ENCODE assay signal across 18 cellular contexts in genomic region chr6:169229611-169230321, GRCh38. TPM values are rescaled to one million over a fixed set of nuclear protein-coding genes. Genes with fewer than 3 reads are reported as not detected.
DNase-seq lines count a peak whose midpoint lies in the region; ATAC-seq, FAIRE-seq and TF ChIP-seq lines count a peak whose summit lies in the region.
"Had no signal": no experiment of that assay in that cellular context is flagged by ENCODE, and none has a peak within 500 bp of the region (broad histone marks: within the 10 kb centered on the region; RNA-seq: fewer than 3 reads in every experiment).

No MANE protein-coding gene starts in this region.

- H3K27ac ChIP-seq in astrocyte (ENCODE audit: low read depth, low read length), result no peak overlapping the region
- peak overlapping the region; percentile 13 for H3K27ac ChIP-seq in epithelial cell of prostate
- peak overlapping the region; percentile 59 for H3K27ac ChIP-seq in substantia nigra (ENCODE audit: low read depth, low read length, poor library complexity, severe bottlenecking)
- no peak overlapping the region for H3K27ac ChIP-seq in hepatocyte
- H3K27ac ChIP-seq: BLaER1, lower lobe of right lung had no signal

- H3K9me2 ChIP-seq in hepatocyte (replicated peaks; ENCODE audit: insufficient read depth), result no peaks in the 10 kb centered on the region

- H3K36me3 ChIP-seq in astrocyte (ENCODE audit: insufficient read depth, low read length) (peaks cover 37% of the 10 kb centered on the region), hepatocyte (replicated peaks; ENCODE audit: insufficient read depth, low read depth) (no peaks in the 10 kb centered on the region)
- H3K36me3 ChIP-seq: BLaER1, lower lobe of right lung had no signal

- FAIRE-seq in astrocyte (lab: Jason Lieb, UNC), result no peak

- peaks cover under 1% of the 10 kb centered on the region for H3K4me1 ChIP-seq in astrocyte (ENCODE audit: insufficient read depth, low read length)
- H3K4me1 ChIP-seq in hepatocyte (ENCODE audit: insufficient read depth), result no peaks in the 10 kb centered on the region
- H3K4me1 ChIP-seq: BLaER1, lower lobe of right lung had no signal

- peak overlapping the region; percentile 24 for H2AFZ ChIP-seq in astrocyte (ENCODE audit: low read depth, low read length)
- H2AFZ ChIP-seq in hepatocyte, result no peak overlapping the region

- no peak for ATAC-seq in GM21367 (IDR thresholded peaks at IDR 0.05; ENCODE audit: unreplicated experiment)
- ATAC-seq: lower lobe of right lung; stimulated activated naive CD8-positive, alpha-beta T cell treated with anti-CD3 and anti-CD28 coated beads, Interleukin-15, amount 100 ng/mL, for 72 hours had no signal

- H3K4me3 ChIP-seq in astrocyte (ENCODE audit: insufficient read depth, low read depth, low read length) (no peak overlapping the region), hepatocyte (no peak overlapping the region)
- H3K4me3 ChIP-seq: BLaER1, lower lobe of right lung had no signal

- peak overlapping the region; percentile 20 for H3K9ac ChIP-seq in astrocyte (ENCODE audit: low read length)
- H3K9ac ChIP-seq: BLaER1 had no signal

- 82% methylated on average over 13 of the region's 13 CpGs for WGBS in hepatocyte (ENCODE audit: low lambda C conversion rate, missing lambda C conversion rate)

- H3K79me2 ChIP-seq in astrocyte (ENCODE audit: insufficient read depth, low read length) (no peaks in the 10 kb centered on the region), hepatocyte (no peaks in the 10 kb centered on the region)

- H3K9me3 Mint-ChIP-seq in astrocyte (ENCODE audit: unreplicated experiment), result peaks cover 10% of the 10 kb centered on the region

- H3K4me1 Mint-ChIP-seq in astrocyte (ENCODE audit: low read depth, unreplicated experiment), result no peaks in the 10 kb centered on the region
- H3K4me1 Mint-ChIP-seq: activated naive CD8-positive, alpha-beta T cell treated with anti-CD3 and anti-CD28 coated beads, Interleukin-2, amount 10 ng/mL, durations not matched to agents 7 days and 5 days; stimulated activated naive CD8-positive, alpha-beta T cell treated with anti-CD3 and anti-CD28 coated beads, Interleukin-15, amount 100 ng/mL, for 72 hours had no signal

- H3K27me3 Mint-ChIP-seq in astrocyte (ENCODE audit: low read depth, unreplicated experiment), result no peaks in the 10 kb centered on the region
- H3K27me3 Mint-ChIP-seq: activated naive CD8-positive, alpha-beta T cell treated with anti-CD3 and anti-CD28 coated beads, Interleukin-2, amount 10 ng/mL, durations not matched to agents 7 days and 5 days had no signal

- peak; percentile 72 for DNase-seq in astrocyte (ENCODE audit: low read depth)
- DNase-seq in epithelial cell of prostate (ENCODE audit: low read depth, low spot score), result no peak
- peak; percentile 17 for DNase-seq in middle frontal gyrus (ENCODE audit: extremely low spot score, low spot score)
- DNase-seq in substantia nigra (lab: John Stamatoyannopoulos, UW), result peak in 20 of 49 donors; percentile 24 to 75 (median 45)
- no peak for DNase-seq in activated effector memory CD4-positive, alpha-beta T cell treated with anti-CD3 and anti-CD28 coated beads, Interleukin-2, amount 50 U/mL, for 16 hours
- no peak for DNase-seq in hepatocyte (ENCODE audit: low spot score)
- DNase-seq in SW 1271 (lab: John Stamatoyannopoulos, UW), result no peak
- DNase-seq: activated naive CD8-positive, alpha-beta T cell treated with anti-CD3 and anti-CD28 coated beads, Interleukin-2, amount 10 ng/mL, durations not matched to agents 7 days and 5 days; cortex of kidney; DMS79 treated with DMSO at 0.1 percent for 48 hours; lower lobe of right lung; NCI-H2081 treated with DMSO at 0.1 percent for 48 hours; NCI-H82; occipital lobe; stimulated activated naive CD8-positive, alpha-beta T cell treated with anti-CD3 and anti-CD28 coated beads, Interleukin-15, amount 100 ng/mL, for 72 hours; T-helper 1 cell had no signal

- H3K9me3 ChIP-seq in astrocyte (ENCODE audit: insufficient read depth, low read depth, low read length) (peaks cover 10% of the 10 kb centered on the region), hepatocyte (ENCODE audit: low read depth) (no peaks in the 10 kb centered on the region)
- H3K9me3 ChIP-seq: lower lobe of right lung had no signal

- H3K4me2 ChIP-seq in astrocyte (ENCODE audit: low read length), result peak overlapping the region; percentile 60
- no peak overlapping the region for H3K4me2 ChIP-seq in hepatocyte
- H3K4me2 ChIP-seq: BLaER1 had no signal

- H3K36me3 Mint-ChIP-seq in astrocyte (ENCODE audit: low read depth, unreplicated experiment), result peaks cover 68% of the 10 kb centered on the region

- H3K27ac Mint-ChIP-seq in astrocyte (ENCODE audit: unreplicated experiment), result no peak overlapping the region
- H3K27ac Mint-ChIP-seq: activated naive CD8-positive, alpha-beta T cell treated with anti-CD3 and anti-CD28 coated beads, Interleukin-2, amount 10 ng/mL, durations not matched to agents 7 days and 5 days; stimulated activated naive CD8-positive, alpha-beta T cell treated with anti-CD3 and anti-CD28 coated beads, Interleukin-15, amount 100 ng/mL, for 72 hours had no signal

- H4K20me1 ChIP-seq in astrocyte (ENCODE audit: insufficient read depth, low read length) (peaks cover 11% of the 10 kb centered on the region), hepatocyte (ENCODE audit: insufficient read depth, poor library complexity, severe bottlenecking) (no peaks in the 10 kb centered on the region)
- H4K20me1 ChIP-seq: BLaER1 had no signal

- no peak for TF ChIP-seq CTCF in astrocyte (IDR thresholded peaks at IDR 0.05; ENCODE audit: insufficient read depth, low read depth, low read length)
- TF ChIP-seq CTCF in hepatocyte (IDR thresholded peaks at IDR 0.05; ENCODE audit: poor library complexity), result no peak

- H3K27me3 ChIP-seq in astrocyte (ENCODE audit: insufficient read depth, low read length) (no peaks in the 10 kb centered on the region), hepatocyte (no peaks in the 10 kb centered on the region)
- H3K27me3 ChIP-seq: BLaER1 had no signal

- H3K4me3 Mint-ChIP-seq in astrocyte (ENCODE audit: unreplicated experiment), result no peak overlapping the region
- H3K4me3 Mint-ChIP-seq: activated naive CD8-positive, alpha-beta T cell treated with anti-CD3 and anti-CD28 coated beads, Interleukin-2, amount 10 ng/mL, durations not matched to agents 7 days and 5 days; stimulated activated naive CD8-positive, alpha-beta T cell treated with anti-CD3 and anti-CD28 coated beads, Interleukin-15, amount 100 ng/mL, for 72 hours had no signal

RNA-seq across cellular contexts. Expression of gene THBS2, which starts 23.9 kb away (rescaled TPM):
- total RNA-seq in astrocyte, result 135 and 260 TPM in 2 replicates
- 2.8 and 5.5 TPM in 2 replicates for total RNA-seq in hepatocyte
- polyA plus RNA-seq in hepatocyte, result 3.2 and 3.9 TPM in 2 replicates
- total RNA-seq: activated naive CD8-positive, alpha-beta T cell treated with anti-CD3 and anti-CD28 coated beads, Interleukin-2, amount 10 ng/mL, durations not matched to agents 7 days and 5 days had no signal

Comparison
In these comparisons a context has a peak if more than half of its experiments do, and no peak if none do; other contexts are left out.
1. DNase-seq: peak in astrocyte (single experiment) and middle frontal gyrus (single experiment); none in epithelial cell of prostate (single experiment), activated effector memory CD4-positive, alpha-beta T cell treated with anti-CD3 and anti-CD28 coated beads, Interleukin-2, amount 50 U/mL, for 16 hours (single experiment), hepatocyte (single experiment) and SW 1271 (0 of 2).
2. H3K27ac ChIP-seq: peak in epithelial cell of prostate (single experiment) and substantia nigra (single experiment); none in astrocyte (single experiment) and hepatocyte (single experiment).
3. RNA of gene THBS2, which starts 23.9 kb away (total RNA-seq): 135 to 260 TPM in astrocyte; 2.8 to 5.5 TPM in hepatocyte; every median in the first group is over 10 times any median in the second.